Comparison of ENCODE assay signal across 8 cellular contexts in genomic region chr12:63917864-63918742, GRCh38.
DNase-seq lines count a peak whose midpoint lies in the region; ATAC-seq and TF ChIP-seq lines count a peak whose summit lies in the region.

No MANE protein-coding gene starts in this region.

- ATAC-seq in HG02588 (IDR thresholded peaks at IDR 0.05; ENCODE audit: unreplicated experiment) (peak; percentile 72), PC-3 (peak; percentile 68)

- intact Hi-C loops in PC-3 (cut with micrococcal nuclease), result loop anchor here (1.0 to 5.0 kb wide), 6 partner anchors 17 to 263 kb away; no protein-coding TSS in a partner anchor

- no peaks in the 10 kb centered on the region for H4K20me1 ChIP-seq in PC-3 (ENCODE audit: low read length)

- peaks cover 74% of the 10 kb centered on the region for H3K4me1 ChIP-seq in PC-3 (ENCODE audit: insufficient read depth, low read length)
- peaks cover 0 to 6% (median 0%) of the 10 kb centered on the region in 3 donors for H3K4me1 ChIP-seq in skeletal muscle tissue (ENCODE audit: control insufficient read depth in 3 of 3, insufficient read depth in 3 of 3, low read length in 3 of 3)

- no peak for TF ChIP-seq CTCF in PC-3 (conservative IDR thresholded peaks at IDR 0.05; ENCODE audit: low read depth, low read length)
- TF ChIP-seq CTCF in fibroblast of mammary gland (conservative IDR thresholded peaks at IDR 0.05; ENCODE audit: control insufficient read depth, insufficient read depth, low read depth, low read length), result no peak

- no peaks in the 10 kb centered on the region for H3K9me2 ChIP-seq in PC-3 (replicated peaks; ENCODE audit: low read length)

- H3K9ac ChIP-seq in PC-3 (ENCODE audit: low read length) (peak overlapping the region; percentile 90), skeletal muscle tissue (ENCODE audit: low read depth in 1 of 3, low read length in 3 of 3) (no peak overlapping the region)

- peak overlapping the region; percentile 82 for H3K4me2 ChIP-seq in PC-3 (ENCODE audit: low read length)

- peak; percentile 96 for DNase-seq in GM04504 (ENCODE audit: low read depth)
- DNase-seq in PC-3, result peak; percentile 99
- DNase-seq in fibroblast of mammary gland (ENCODE audit: low read depth), result peak; percentile 99
- DNase-seq in NCI-H1105 (lab: John Stamatoyannopoulos, UW), result no peak
- DNase-seq in iPS-NIHi11 (ENCODE audit: low spot score), result no peak
- DNase-seq in H7, result no peak

- H3K9me3 ChIP-seq in PC-3 (ENCODE audit: low read length), result no peaks in the 10 kb centered on the region
- H3K9me3 ChIP-seq in skeletal muscle tissue (ENCODE audit: control insufficient read depth in 3 of 3, low read length in 3 of 3), result no peaks in the 10 kb centered on the region

- peaks cover 79% of the 10 kb centered on the region for H3K79me2 ChIP-seq in PC-3 (ENCODE audit: low read length)

- BruUV-seq in PC-3 (replicated peaks; lab: Mats Ljungman, UMichigan), result TSS peak; percentile 58

- H3K4me3 ChIP-seq in PC-3 (ENCODE audit: low read length) (peak overlapping the region; percentile 55), fibroblast of mammary gland (ENCODE audit: control insufficient read depth, low read depth, low read length) (no peak overlapping the region), skeletal muscle tissue (ENCODE audit: low read length in 3 of 3) (no peak overlapping the region), H7 (ENCODE audit: insufficient read depth, low read depth, low read length) (no peak overlapping the region)

- CTCF ChIA-PET in PC-3 (lab: Charles Lee), result no interaction called here

- no peaks in the 10 kb centered on the region for H3K27me3 ChIP-seq in PC-3 (ENCODE audit: low read length)
- no peaks in the 10 kb centered on the region for H3K27me3 ChIP-seq in skeletal muscle tissue (ENCODE audit: control insufficient read depth in 3 of 3, insufficient read depth in 3 of 3, low read length in 3 of 3)
- H3K27me3 ChIP-seq in H7 (ENCODE audit: control insufficient read depth, insufficient read depth, low read length), result no peaks in the 10 kb centered on the region

- H3K27ac ChIP-seq in PC-3 (ENCODE audit: low read length) (peak overlapping the region; percentile 99), skeletal muscle tissue (ENCODE audit: low read depth, low read length) (peak overlapping the region; percentile 41)

- POLR2A ChIA-PET in PC-3 (lab: Charles Lee; ENCODE audit: unreplicated experiment), result no interaction called here

- H3F3A ChIP-seq in PC-3 (ENCODE audit: low read length, unreplicated experiment), result peaks cover 22% of the 10 kb centered on the region

- H3K36me3 ChIP-seq in PC-3 (ENCODE audit: low read depth, low read length) (no peaks in the 10 kb centered on the region), skeletal muscle tissue (ENCODE audit: control insufficient read depth in 3 of 3, insufficient read depth in 3 of 3, low read length in 3 of 3) (no peaks in the 10 kb centered on the region), H7 (replicated peaks; ENCODE audit: control insufficient read depth, insufficient read depth, low read length) (no peaks in the 10 kb centered on the region)

- no peak overlapping the region for H2AFZ ChIP-seq in PC-3 (ENCODE audit: low read length)

Comparison
In these comparisons a context has a peak if more than half of its experiments do, and no peak if none do; other contexts are left out.
1. DNase-seq: peak in GM04504 (single experiment), PC-3 (single experiment) and fibroblast of mammary gland (single experiment); none in NCI-H1105 (single experiment), iPS-NIHi11 (single experiment) and H7 (single experiment).